ENCODE assay signal across 8 cellular contexts in genomic region chr7:74097937-74098614, GRCh38. TPM values are rescaled to one million over a fixed set of nuclear protein-coding genes. Genes with fewer than 3 reads are reported as not detected.
A peak's percentile ranks its signal among the peaks of the same experiment; 100 is the strongest.
DNase-seq lines count a peak whose midpoint lies in the region; ATAC-seq, FAIRE-seq and TF ChIP-seq lines count a peak whose summit lies in the region.

No MANE protein-coding gene starts in this region.

- peaks cover 49% of the 10 kb centered on the region for H3F3A ChIP-seq in SK-N-SH (replicated peaks; ENCODE audit: insufficient read depth)
- peaks cover 22% of the 10 kb centered on the region for H3F3A ChIP-seq in smooth muscle cell (ENCODE audit: low read depth)

- H3K4me1 ChIP-seq in SK-N-SH (ENCODE audit: control insufficient read depth in 1 of 2, insufficient read depth in 2 of 2, low read depth in 1 of 2, low read length in 1 of 2) (peaks cover 26 to 38% of the 10 kb centered on the region in 2 experiments; a peak in 3 of 4 replicates), smooth muscle cell (ENCODE audit: low read depth) (peaks cover 23% of the 10 kb centered on the region)

- TF ChIP-seq RAD21 in SK-N-SH (IDR thresholded peaks at IDR 0.05; ENCODE audit: low read length) = 0 out of 2 replicates have a peak, but pooled peaks have one; percentile 11

- H3K4me3 ChIP-seq in SK-N-SH (ENCODE audit: low read depth in 2 of 2, low read length in 1 of 2) (0 out of 4 replicates have a peak overlapping the region, but pooled peaks of 1 of the 2 experiments have one; percentile 2), fibroblast of the aortic adventitia (ENCODE audit: low read depth, low read length) (no peak overlapping the region), smooth muscle cell (no peak overlapping the region)

- peak overlapping the region; percentile 53 for H3K9ac ChIP-seq in SK-N-SH
- peak overlapping the region; percentile 65 for H3K9ac ChIP-seq in smooth muscle cell (ENCODE audit: low read depth)

- ATAC-seq in GM18870 (IDR thresholded peaks at IDR 0.05; ENCODE audit: unreplicated experiment) (no peak), GM18867 (IDR thresholded peaks at IDR 0.05; ENCODE audit: unreplicated experiment) (no peak), HG03139 (IDR thresholded peaks at IDR 0.05; ENCODE audit: unreplicated experiment) (no peak)

- CTCF ChIA-PET in SK-N-SH (lab: Yijun Ruan, JAX) = interaction anchor here (0.8 to 1.0 kb wide), 2 partner anchors 14 to 303 kb away, joined by 3 read pairs; no protein-coding TSS in a partner anchor

- H3K27me3 ChIP-seq in SK-N-SH (ENCODE audit: insufficient read depth) (no peaks in the 10 kb centered on the region), smooth muscle cell (ENCODE audit: low read depth) (no peaks in the 10 kb centered on the region)

- WGBS in SK-N-SH (ENCODE audit: low lambda C conversion rate) = 16% methylated on average over 10 of the region's 11 CpGs
- 13% methylated on average over 11 of the region's 11 CpGs for WGBS in smooth muscle cell (ENCODE audit: low lambda C conversion rate)

- no peak overlapping the region for H2AFZ ChIP-seq in SK-N-SH (ENCODE audit: low read depth)
- no peak overlapping the region for H2AFZ ChIP-seq in smooth muscle cell (ENCODE audit: low read depth)

- TF ChIP-seq CTCF in SK-N-SH (IDR thresholded peaks at IDR 0.05) (no peak), fibroblast of the aortic adventitia (IDR thresholded peaks at IDR 0.05; ENCODE audit: insufficient read depth, low read length) (no peak), smooth muscle cell (IDR thresholded peaks at IDR 0.05; ENCODE audit: borderline replicate concordance, insufficient read depth, poor library complexity, severe bottlenecking) (no peak)

- H3K9me2 ChIP-seq in SK-N-SH = no peaks in the 10 kb centered on the region

- peak overlapping the region; percentile 45 for H3K4me2 ChIP-seq in SK-N-SH
- peak overlapping the region; percentile 5 for H3K4me2 ChIP-seq in smooth muscle cell

- H3K79me2 ChIP-seq in SK-N-SH (ENCODE audit: insufficient read depth) (peaks cover 32% of the 10 kb centered on the region; the same call in 1 of the 2 replicates), smooth muscle cell (ENCODE audit: low read depth) (peaks cover 18% of the 10 kb centered on the region)

- DNase-seq in ELR (ENCODE audit: low read depth) (peak; percentile 98), SK-N-SH (peak; percentile 67), fibroblast of the aortic adventitia (ENCODE audit: low read depth) (peak; percentile 87), smooth muscle cell (lab: John Stamatoyannopoulos, UW; ENCODE audit: unreplicated experiment) (peak; percentile 44), GM19239 (ENCODE audit: insufficient read length, low spot score) (no peak)

- no peak for FAIRE-seq in GM19239 (lab: Jason Lieb, UNC)

- H3K27ac ChIP-seq in SK-N-SH (ENCODE audit: low read depth in 2 of 2, low read length in 1 of 2) (peak overlapping the region; percentile 73 to 97), smooth muscle cell (ENCODE audit: low read depth) (peak overlapping the region; percentile 93)

- POLR2A ChIA-PET in SK-N-SH (lab: Yijun Ruan, JAX) = no interaction called here

- H3K36me3 ChIP-seq in SK-N-SH (replicated peaks in 1 of 2; ENCODE audit: control insufficient read depth in 1 of 2, insufficient read depth in 2 of 2, low read length in 1 of 2) = peaks cover 18 to 62% of the 10 kb centered on the region in 2 experiments
- H3K36me3 ChIP-seq in smooth muscle cell (ENCODE audit: low read depth) = no peaks in the 10 kb centered on the region

- H4K20me1 ChIP-seq in SK-N-SH (ENCODE audit: insufficient read depth) = no peaks in the 10 kb centered on the region
- H4K20me1 ChIP-seq in smooth muscle cell (ENCODE audit: low read depth) = no peaks in the 10 kb centered on the region

- H3K9me3 ChIP-seq in SK-N-SH (no peaks in the 10 kb centered on the region), smooth muscle cell (replicated peaks; ENCODE audit: low read depth) (no peaks in the 10 kb centered on the region)

- TF ChIP-seq EP300 in SK-N-SH (IDR thresholded peaks at IDR 0.05; ENCODE audit: borderline replicate concordance in 1 of 2, low read depth in 1 of 2, low read length in 1 of 2) = peak in 1 of 2 experiments; percentile 34; a peak in 1 of 4 replicates

TF ChIP-seq in SK-N-SH, 30 proteins besides CTCF, POLR2A, EP300 and RAD21 (continues in another document):
- TF ChIP-seq ELF1 (IDR thresholded peaks at IDR 0.05) (peak; percentile 76), FOSL2 (IDR thresholded peaks at IDR 0.05; ENCODE audit: borderline replicate concordance, low read depth) (peak; percentile 88), RXRA (IDR thresholded peaks at IDR 0.05; ENCODE audit: borderline replicate concordance, low read depth) (peak; percentile 75; the same call in 1 of the 2 replicates), USF2 (IDR thresholded peaks at IDR 0.05; ENCODE audit: borderline replicate concordance, low read depth, low read length) (no peak), FOXJ3 (CRISPR knock-in tag; IDR thresholded peaks at IDR 0.05) (no peak), EZH2phosphoT487 (IDR thresholded peaks at IDR 0.05; ENCODE audit: borderline replicate concordance, low read depth) (no peak), FOXM1 (IDR thresholded peaks at IDR 0.05; ENCODE audit: low read depth) (no peak), CHD2 (IDR thresholded peaks at IDR 0.05; ENCODE audit: low read length, partially characterized antibody) (no peak), TCF12 (IDR thresholded peaks at IDR 0.05) (peak; percentile 83), SMC3 (IDR thresholded peaks at IDR 0.05; ENCODE audit: low read depth, low read length) (no peak), TEAD4 (IDR thresholded peaks at IDR 0.05; ENCODE audit: borderline replicate concordance, insufficient read depth) (0 out of 2 replicates have a peak, but pooled peaks have one; percentile 33)
- TF ChIP-seq, protein P1, sequence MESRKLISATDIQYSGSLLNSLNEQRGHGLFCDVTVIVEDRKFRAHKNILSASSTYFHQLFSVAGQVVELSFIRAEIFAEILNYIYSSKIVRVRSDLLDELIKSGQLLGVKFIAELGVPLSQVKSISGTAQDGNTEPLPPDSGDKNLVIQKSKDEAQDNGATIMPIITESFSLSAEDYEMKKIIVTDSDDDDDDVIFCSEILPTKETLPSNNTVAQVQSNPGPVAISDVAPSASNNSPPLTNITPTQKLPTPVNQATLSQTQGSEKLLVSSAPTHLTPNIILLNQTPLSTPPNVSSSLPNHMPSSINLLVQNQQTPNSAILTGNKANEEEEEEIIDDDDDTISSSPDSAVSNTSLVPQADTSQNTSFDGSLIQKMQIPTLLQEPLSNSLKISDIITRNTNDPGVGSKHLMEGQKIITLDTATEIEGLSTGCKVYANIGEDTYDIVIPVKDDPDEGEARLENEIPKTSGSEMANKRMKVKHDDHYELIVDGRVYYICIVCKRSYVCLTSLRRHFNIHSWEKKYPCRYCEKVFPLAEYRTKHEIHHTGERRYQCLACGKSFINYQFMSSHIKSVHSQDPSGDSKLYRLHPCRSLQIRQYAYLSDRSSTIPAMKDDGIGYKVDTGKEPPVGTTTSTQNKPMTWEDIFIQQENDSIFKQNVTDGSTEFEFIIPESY (IDR thresholded peaks at IDR 0.05; ENCODE audit: borderline replicate concordance, low read depth) = peak; percentile 34; the same call in 1 of the 2 replicates
- TF ChIP-seq, protein P2, sequence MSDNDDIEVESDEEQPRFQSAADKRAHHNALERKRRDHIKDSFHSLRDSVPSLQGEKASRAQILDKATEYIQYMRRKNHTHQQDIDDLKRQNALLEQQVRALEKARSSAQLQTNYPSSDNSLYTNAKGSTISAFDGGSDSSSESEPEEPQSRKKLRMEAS (IDR thresholded peaks at IDR 0.05; ENCODE audit: low read depth) = peak; percentile 74; the same call in 1 of the 2 replicates
- TF ChIP-seq, protein P3, sequence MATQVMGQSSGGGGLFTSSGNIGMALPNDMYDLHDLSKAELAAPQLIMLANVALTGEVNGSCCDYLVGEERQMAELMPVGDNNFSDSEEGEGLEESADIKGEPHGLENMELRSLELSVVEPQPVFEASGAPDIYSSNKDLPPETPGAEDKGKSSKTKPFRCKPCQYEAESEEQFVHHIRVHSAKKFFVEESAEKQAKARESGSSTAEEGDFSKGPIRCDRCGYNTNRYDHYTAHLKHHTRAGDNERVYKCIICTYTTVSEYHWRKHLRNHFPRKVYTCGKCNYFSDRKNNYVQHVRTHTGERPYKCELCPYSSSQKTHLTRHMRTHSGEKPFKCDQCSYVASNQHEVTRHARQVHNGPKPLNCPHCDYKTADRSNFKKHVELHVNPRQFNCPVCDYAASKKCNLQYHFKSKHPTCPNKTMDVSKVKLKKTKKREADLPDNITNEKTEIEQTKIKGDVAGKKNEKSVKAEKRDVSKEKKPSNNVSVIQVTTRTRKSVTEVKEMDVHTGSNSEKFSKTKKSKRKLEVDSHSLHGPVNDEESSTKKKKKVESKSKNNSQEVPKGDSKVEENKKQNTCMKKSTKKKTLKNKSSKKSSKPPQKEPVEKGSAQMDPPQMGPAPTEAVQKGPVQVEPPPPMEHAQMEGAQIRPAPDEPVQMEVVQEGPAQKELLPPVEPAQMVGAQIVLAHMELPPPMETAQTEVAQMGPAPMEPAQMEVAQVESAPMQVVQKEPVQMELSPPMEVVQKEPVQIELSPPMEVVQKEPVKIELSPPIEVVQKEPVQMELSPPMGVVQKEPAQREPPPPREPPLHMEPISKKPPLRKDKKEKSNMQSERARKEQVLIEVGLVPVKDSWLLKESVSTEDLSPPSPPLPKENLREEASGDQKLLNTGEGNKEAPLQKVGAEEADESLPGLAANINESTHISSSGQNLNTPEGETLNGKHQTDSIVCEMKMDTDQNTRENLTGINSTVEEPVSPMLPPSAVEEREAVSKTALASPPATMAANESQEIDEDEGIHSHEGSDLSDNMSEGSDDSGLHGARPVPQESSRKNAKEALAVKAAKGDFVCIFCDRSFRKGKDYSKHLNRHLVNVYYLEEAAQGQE (IDR thresholded peaks at IDR 0.05; ENCODE audit: low read depth, low read length) = peak; percentile 42; the same call in 1 of the 2 replicates

RNA-seq across cellular contexts. Expression of gene LIMK1, which starts 14.5 kb away (rescaled TPM):
- polyA plus RNA-seq in SK-N-SH (2012; rRNA removed) (64.4 and 86.6 TPM in 2 replicates), smooth muscle cell (23.6 and 27.9 TPM in 2 replicates)
- 46.4 and 70.1 TPM in 2 replicates for polyA plus RNA-seq in SK-N-SH (2012; cell fraction: cytosol; rRNA removed)
- 118 and 178 TPM in 2 replicates for polyA plus RNA-seq in SK-N-SH (2012; cell fraction: nucleus; rRNA removed)
- total RNA-seq in fibroblast of the aortic adventitia (ENCODE audit: low replicate concordance) (30.3 and 48.3 TPM in 2 replicates), smooth muscle cell (22.9 and 29.2 TPM in 2 replicates)
